Comparison of ENCODE assay signal across 17 cellular contexts in the genomic region with DNA sequence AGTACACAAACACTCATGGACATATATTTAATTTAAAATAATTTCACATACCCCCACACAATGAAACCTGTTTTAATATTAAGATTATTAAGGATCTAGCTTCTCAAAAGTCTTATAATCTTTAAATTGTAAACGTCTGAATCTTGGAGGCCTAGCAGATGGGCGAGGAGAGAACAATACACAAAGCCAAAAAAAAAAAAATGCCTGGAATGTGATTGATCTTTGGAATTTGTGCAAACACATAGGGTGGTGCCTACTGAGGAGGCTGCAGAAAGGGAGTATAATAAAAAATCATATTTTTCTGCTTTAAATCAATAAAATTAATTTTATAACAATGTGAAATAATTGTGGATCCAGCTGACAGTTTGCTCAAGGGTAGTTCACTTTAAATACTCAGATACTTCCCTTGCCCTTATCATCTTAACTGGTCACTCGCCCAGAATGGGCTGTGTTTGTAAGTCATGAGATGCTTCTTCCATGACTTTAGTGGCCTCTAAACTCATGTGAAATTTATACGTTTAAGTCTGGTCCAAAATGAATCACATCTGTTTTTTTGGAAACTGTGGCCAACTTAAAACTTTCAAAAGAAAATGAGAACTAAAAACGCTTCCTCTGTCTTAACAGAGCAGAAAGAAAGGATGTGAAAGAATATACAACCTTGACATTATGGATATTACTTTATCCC.
DNase-seq lines count a peak whose midpoint lies in the region; ATAC-seq and TF ChIP-seq lines count a peak whose summit lies in the region.
"Had no signal": no experiment of that assay in that cellular context is flagged by ENCODE, and none has a peak within 500 bp of the region (broad histone marks: within the 10 kb centered on the region; RNA-seq: fewer than 3 reads in every experiment).

No MANE protein-coding gene starts in this region.

- H3K4me2 ChIP-seq in GM23248 (ENCODE audit: unreplicated experiment), result peak overlapping the region; percentile 77

- DNase-seq in GM23248 (peak; percentile 86), choroid plexus epithelial cell (ENCODE audit: low read depth) (peak; percentile 72), iris pigment epithelial cell (ENCODE audit: low read depth) (peak; percentile 42), testis (peak; percentile 61), GM20000 (ENCODE audit: low spot score) (no peak)
- DNase-seq in effector CD8-positive, alpha-beta T cell (lab: John Stamatoyannopoulos, UW), result no peak
- DNase-seq: activated naive CD8-positive, alpha-beta T cell treated with anti-CD3 and anti-CD28 coated beads for 36 hours; activated T-cell treated with anti-CD3 and anti-CD28 coated beads, Interleukin-2, amount 50 U/mL, for 24 hours; central memory CD4-positive, alpha-beta T cell; immature natural killer cell; KBM-7; NCI-H1105; right lobe of liver; stimulated activated CD4-positive, alpha-beta T cell treated with anti-CD3 and anti-CD28 coated beads, Interleukin-2, amount 100 ng/mL, for 48 hours had no signal

- no peaks in the 10 kb centered on the region for H3K79me2 ChIP-seq in GM23248 (ENCODE audit: insufficient read depth)

- TF ChIP-seq POLR2A in testis (IDR thresholded peaks at IDR 0.05), result no peak

- TF ChIP-seq CTCF in choroid plexus epithelial cell (conservative IDR thresholded peaks at IDR 0.05; ENCODE audit: low read depth, low read length), result no peak
- no peak for TF ChIP-seq CTCF in testis (IDR thresholded peaks at IDR 0.05)
- no peak for TF ChIP-seq CTCF in GM20000 (IDR thresholded peaks at IDR 0.05; ENCODE audit: extremely low read depth, missing control alignments)

- H3K4me3 ChIP-seq in GM23248 (peak overlapping the region; percentile 17; the same call in 1 of the 2 replicates), choroid plexus epithelial cell (ENCODE audit: low read depth, low read length) (no peak overlapping the region), testis (no peak overlapping the region)
- H3K4me3 ChIP-seq: right lobe of liver, thoracic aorta had no signal

- H4K20me1 ChIP-seq in GM23248 (ENCODE audit: insufficient read depth), result no peaks in the 10 kb centered on the region

- H3K27ac ChIP-seq in GM23248 (peak overlapping the region; percentile 69), testis (no peak overlapping the region)
- H3K27ac ChIP-seq: right lobe of liver, thoracic aorta had no signal

- intact Hi-C loops in testis (cut with DNase I; ENCODE audit: low total_unique reads), result no loop called here

- 4 to 7% methylated on average over 5 of the region's 5 CpGs for WGBS in GM23248 (ENCODE audit: low coverage in 1 of 2, low lambda C conversion rate in 2 of 2, missing lambda C conversion rate in 2 of 2), 2 experiments
- WGBS in testis, 2 donors, result 22 to 38% methylated on average over 5 of the region's 5 CpGs

- no peaks in the 10 kb centered on the region for H3K9me2 ChIP-seq in GM23248 (ENCODE audit: insufficient read depth)

- peaks cover 21% of the 10 kb centered on the region; the same call in 1 of the 2 replicates for H3F3A ChIP-seq in GM23248 (ENCODE audit: insufficient read depth)

- H3K9ac ChIP-seq in GM23248, result peak overlapping the region; percentile 17; the same call in 1 of the 2 replicates

- peak overlapping the region; percentile 53 for H2AFZ ChIP-seq in GM23248

- no peak for ATAC-seq in HG03095 (IDR thresholded peaks at IDR 0.05; ENCODE audit: unreplicated experiment)
- ATAC-seq: Panc1 had no signal

- H3K36me3 ChIP-seq in GM23248 (ENCODE audit: low read depth) (no peaks in the 10 kb centered on the region), testis (ENCODE audit: low read depth, missing control alignments) (no peaks in the 10 kb centered on the region)
- H3K36me3 ChIP-seq: right lobe of liver, thoracic aorta had no signal

- H3K27me3 ChIP-seq in GM23248 (replicated peaks; ENCODE audit: insufficient read depth) (no peaks in the 10 kb centered on the region), testis (no peaks in the 10 kb centered on the region)
- H3K27me3 ChIP-seq: right lobe of liver had no signal

- H3K4me1 ChIP-seq in GM23248 (ENCODE audit: insufficient read depth), result peaks cover 41% of the 10 kb centered on the region
- H3K4me1 ChIP-seq in testis, result no peaks in the 10 kb centered on the region
- H3K4me1 ChIP-seq: right lobe of liver had no signal

- in situ Hi-C loops in GM23248 (cut with MboI), result no loop called here

- H3K9me3 ChIP-seq in GM23248 (ENCODE audit: low read depth) (no peaks in the 10 kb centered on the region), testis (no peaks in the 10 kb centered on the region)
- H3K9me3 ChIP-seq: right lobe of liver, thoracic aorta had no signal

Comparison
In these comparisons a context has a peak if more than half of its experiments do, and no peak if none do; other contexts are left out.
1. DNase-seq: peak in GM23248 (single experiment), choroid plexus epithelial cell (single experiment), iris pigment epithelial cell (single experiment) and testis (single experiment); none in effector CD8-positive, alpha-beta T cell (single experiment) and GM20000 (single experiment).